Comparison of ENCODE assay signal across 8 cellular contexts in the genomic region with DNA sequence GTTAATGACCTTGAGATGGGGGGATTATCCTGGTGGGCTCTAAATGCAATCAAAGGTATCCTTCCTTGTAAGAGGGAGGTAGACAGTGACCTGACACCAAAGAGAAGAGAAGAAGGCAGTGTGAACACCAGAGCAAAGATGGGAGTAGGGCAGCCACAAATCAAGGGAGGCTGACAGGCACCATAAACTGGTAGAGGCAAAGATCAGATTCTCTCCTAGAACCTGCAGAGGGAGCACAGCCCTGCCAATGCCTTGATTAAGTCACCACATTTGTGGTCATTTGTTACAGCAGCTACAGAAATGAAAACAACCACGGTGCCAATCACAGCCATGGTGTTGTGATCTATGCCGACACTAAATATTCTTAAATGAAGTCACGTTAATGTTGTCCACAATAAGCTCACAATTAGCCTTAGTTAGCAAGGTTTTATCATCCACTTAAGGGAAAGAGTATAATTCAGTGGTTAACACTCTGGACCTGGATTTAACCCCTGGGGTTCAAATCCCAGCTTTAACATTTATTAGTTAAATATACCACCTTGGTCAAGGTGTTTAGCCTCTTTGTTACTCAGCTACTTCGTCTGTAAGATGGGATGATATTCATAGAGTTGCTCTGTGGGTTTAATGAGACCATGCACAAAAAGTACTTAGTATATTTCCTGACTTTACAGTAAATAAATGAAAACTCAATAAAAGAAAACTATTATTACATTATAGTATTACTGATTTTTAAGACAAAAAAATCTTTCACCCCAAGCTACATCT.
DNase-seq lines count a peak whose midpoint lies in the region; ATAC-seq, FAIRE-seq and TF ChIP-seq lines count a peak whose summit lies in the region.

No MANE protein-coding gene starts in this region.

- peaks cover 1 to 14% (median 9%) of the 10 kb centered on the region in 5 donors for H3K36me3 Mint-ChIP-seq in naive thymus-derived CD4-positive, alpha-beta T cell

- H2AFZ ChIP-seq in K562 (ENCODE audit: low read depth, low read length), result no peak overlapping the region

- in situ Hi-C loops in ACHN (cut with HindIII; ENCODE audit: low pct_ligation_motif_present, low pct_unique_long_range_greater_than_20kb, low sequenced_read_pairs) (no loop called here), K562 (cut with MboI) (no loop called here)

- POLR2A ChIA-PET in K562 (lab: Yijun Ruan, JAX), result interaction anchor here (1.0 to 1.1 kb wide), 3 partner anchors 14 to 72 kb away, joined by 4 to 7 read pairs (median 4); no protein-coding TSS in a partner anchor
- POLR2A ChIA-PET in naive thymus-derived CD4-positive, alpha-beta T cell (lab: Charles Lee), result no interaction called here

- peaks cover 99% of the 10 kb centered on the region for H3K79me2 ChIP-seq in K562 (ENCODE audit: control insufficient read depth, insufficient read depth, low read length)

- FAIRE-seq in K562 (lab: Jason Lieb, UNC), result peak; percentile 72

- H3K9me1 ChIP-seq in K562 (ENCODE audit: control insufficient read depth, insufficient read depth, low read length), result no peaks in the 10 kb centered on the region

- H3K4me2 ChIP-seq in K562 (ENCODE audit: insufficient read depth, low read length), result peak overlapping the region; percentile 72

- peak; percentile 57 to 66 (median 60) for TF ChIP-seq CTCF in K562 (IDR thresholded peaks at IDR 0.05 in 2 of 3, conservative IDR thresholded peaks at IDR 0.05 in 1 of 3; ENCODE audit: insufficient read depth in 2 of 3, low read depth in 1 of 3, low read length in 3 of 3)
- TF ChIP-seq CTCF in prostate gland (IDR thresholded peaks at IDR 0.05), result no peak
- peak in 2 of 6 experiments; percentile 23 to 27 for TF ChIP-seq CTCF in esophagus squamous epithelium (IDR thresholded peaks at IDR 0.05)

- peak overlapping the region in 1 of 2 experiments; percentile 63; a peak in 2 of 4 replicates for H3K9ac ChIP-seq in K562 (ENCODE audit: insufficient read depth in 1 of 2, low read depth in 2 of 2, low read length in 2 of 2)

- peak overlapping the region in 1 of 9 donors; percentile 21 for H3K27ac Mint-ChIP-seq in naive thymus-derived CD4-positive, alpha-beta T cell

- TF ChIP-seq RAD21 in K562 (CRISPR knock-in tag; conservative IDR thresholded peaks at IDR 0.05 in 1 of 2, IDR thresholded peaks at IDR 0.05 in 1 of 2), result peak; percentile 57 to 68; a peak in 3 of 4 replicates

- peak; percentile 35 for DNase-seq in ACHN
- peak; percentile 58 to 70 for DNase-seq in Kasumi-1 (lab: John Stamatoyannopoulos, UW)
- peak in 2 of 4 experiments; percentile 41 to 77 for DNase-seq in K562 (ENCODE audit: extremely low read depth in 1 of 4, low spot score in 3 of 4)
- peak in 3 of 9 donors; percentile 4 to 16 (median 10) for DNase-seq in naive thymus-derived CD4-positive, alpha-beta T cell
- no peak for DNase-seq in prostate gland (ENCODE audit: low spot score)
- DNase-seq in esophagus squamous epithelium (lab: John Stamatoyannopoulos, UW), result no peak
- no peak for DNase-seq in NCI-H1092 (lab: John Stamatoyannopoulos, UW)

- TF ChIP-seq POLR2A in K562 (conservative IDR thresholded peaks at IDR 0.05) (no peak), prostate gland (IDR thresholded peaks at IDR 0.05) (no peak), esophagus squamous epithelium (IDR thresholded peaks at IDR 0.05) (no peak)

- H3K4me1 Mint-ChIP-seq in naive thymus-derived CD4-positive, alpha-beta T cell, result peaks cover 0 to 74% (median 47%) of the 10 kb centered on the region in 7 donors

- H3K27ac ChIP-seq in K562 (ENCODE audit: extremely low read depth, low read depth, low read length), result peak overlapping the region; percentile 23; the same call in 1 of the 3 replicates
- H3K27ac ChIP-seq in naive thymus-derived CD4-positive, alpha-beta T cell (ENCODE audit: low read depth, low read length), result no peak overlapping the region
- no peak overlapping the region for H3K27ac ChIP-seq in prostate gland
- H3K27ac ChIP-seq in esophagus squamous epithelium, result peak overlapping the region in 2 of 4 donors; percentile 62 to 71

- H3K27me3 Mint-ChIP-seq in naive thymus-derived CD4-positive, alpha-beta T cell, result no peaks in the 10 kb centered on the region

- 0 out of 2 replicates have a peak, but pooled peaks cover 5% of the 10 kb centered on the region for H4K20me1 ChIP-seq in K562 (replicated peaks; ENCODE audit: control insufficient read depth, insufficient read depth, low read length)

- intact Hi-C loops in K562 (cut with micrococcal nuclease) (loop anchor here (5.0 kb wide), 2 partner anchors 241 to 261 kb away; no protein-coding TSS in a partner anchor), prostate gland (cut with DNase I) (no loop called here), esophagus squamous epithelium (cut with DNase I) (no loop called here)
- intact Hi-C loops in naive thymus-derived CD4-positive, alpha-beta T cell (cut with micrococcal nuclease), result no loop called here

- H3K36me3 ChIP-seq in K562 (ENCODE audit: control insufficient read depth, insufficient read depth, low read length) (peaks cover 10% of the 10 kb centered on the region; the same call in 2 of the 3 replicates), prostate gland (no peaks in the 10 kb centered on the region), esophagus squamous epithelium (no peaks in the 10 kb centered on the region)
- no peaks in the 10 kb centered on the region for H3K36me3 ChIP-seq in naive thymus-derived CD4-positive, alpha-beta T cell (ENCODE audit: control insufficient read depth in 2 of 3, insufficient read depth in 3 of 3, low read length in 3 of 3)

- H3K4me3 Mint-ChIP-seq in naive thymus-derived CD4-positive, alpha-beta T cell, result no peak overlapping the region

- H3K4me1 ChIP-seq in K562 (replicated peaks in 1 of 2; ENCODE audit: control insufficient read depth in 2 of 2, insufficient read depth in 2 of 2, low read length in 2 of 2), result peaks cover 34 to 63% of the 10 kb centered on the region in 2 experiments
- no peaks in the 10 kb centered on the region for H3K4me1 ChIP-seq in naive thymus-derived CD4-positive, alpha-beta T cell (ENCODE audit: control insufficient read depth in 2 of 2, insufficient read depth in 2 of 2, low read length in 2 of 2)
- H3K4me1 ChIP-seq in prostate gland (replicated peaks), result peaks cover 4% of the 10 kb centered on the region
- peaks cover 3 to 57% (median 16%) of the 10 kb centered on the region in 3 donors for H3K4me1 ChIP-seq in esophagus squamous epithelium

- H3K9me3 ChIP-seq in K562 (replicated peaks; ENCODE audit: control insufficient read depth, insufficient read depth, low read depth, low read length) (no peaks in the 10 kb centered on the region), prostate gland (no peaks in the 10 kb centered on the region), esophagus squamous epithelium (no peaks in the 10 kb centered on the region)
- H3K9me3 ChIP-seq in naive thymus-derived CD4-positive, alpha-beta T cell (ENCODE audit: control insufficient read depth in 2 of 3, low read length in 3 of 3), result no peaks in the 10 kb centered on the region

- TF ChIP-seq EP300 in K562 (IDR thresholded peaks at IDR 0.05; ENCODE audit: low read length), result peak; percentile 39; the same call in 1 of the 2 replicates

- no TSS peak for BruUV-seq in K562 (replicated peaks; lab: Mats Ljungman, UMichigan)

- no peak overlapping the region; the same call in 1 of the 2 replicates for H3K4me3 ChIP-seq in K562
- H3K4me3 ChIP-seq in naive thymus-derived CD4-positive, alpha-beta T cell (ENCODE audit: low read length), result no peak overlapping the region
- H3K4me3 ChIP-seq in prostate gland, result no peak overlapping the region
- H3K4me3 ChIP-seq in esophagus squamous epithelium, result no peak overlapping the region

- ATAC-seq in GM18498 (IDR thresholded peaks at IDR 0.05; ENCODE audit: unreplicated experiment) (peak; percentile 66), K562 (peak; percentile 43)
- ATAC-seq in naive thymus-derived CD4-positive, alpha-beta T cell, result peak; percentile 85

- 43% methylated on average over 4 of the region's 4 CpGs for WGBS in K562 (ENCODE audit: insufficient coverage, low coverage, missing lambda C conversion rate)
- WGBS in prostate gland, result 85% methylated on average over 4 of the region's 4 CpGs
- WGBS in esophagus squamous epithelium, 2 donors, result 64 to 77% methylated on average over 4 of the region's 4 CpGs

- H3K27me3 ChIP-seq in K562 (ENCODE audit: control insufficient read depth in 2 of 2, insufficient read depth in 2 of 2, low read length in 2 of 2) (no peaks in the 10 kb centered on the region), prostate gland (replicated peaks; ENCODE audit: insufficient read depth) (no peaks in the 10 kb centered on the region), esophagus squamous epithelium (no peaks in the 10 kb centered on the region)
- H3K27me3 ChIP-seq in naive thymus-derived CD4-positive, alpha-beta T cell (ENCODE audit: control insufficient read depth in 2 of 2, insufficient read depth in 2 of 2, low read length in 2 of 2), result no peaks in the 10 kb centered on the region

- CTCF ChIA-PET in K562 (lab: Yijun Ruan, JAX; ENCODE audit: low intra/inter-chr PET ratio), result interaction anchor here (0.8 kb wide), 1 partner anchor 336 kb away, joined by 3 read pairs; no protein-coding TSS in a partner anchor
- CTCF ChIA-PET in naive thymus-derived CD4-positive, alpha-beta T cell (lab: Charles Lee), result interaction anchor here (0.6 to 1.1 kb wide), 5 partner anchors 9 to 100 kb away, joined by 3 to 4 read pairs (median 3); no protein-coding TSS in a partner anchor

- H3K9me3 Mint-ChIP-seq in naive thymus-derived CD4-positive, alpha-beta T cell, result peaks cover 0 to 8% (median 0%) of the 10 kb centered on the region in 11 donors

TF ChIP-seq in K562, 482 proteins besides CTCF, POLR2A, EP300 and RAD21 (continues in another document):
- TF ChIP-seq, protein P1, sequence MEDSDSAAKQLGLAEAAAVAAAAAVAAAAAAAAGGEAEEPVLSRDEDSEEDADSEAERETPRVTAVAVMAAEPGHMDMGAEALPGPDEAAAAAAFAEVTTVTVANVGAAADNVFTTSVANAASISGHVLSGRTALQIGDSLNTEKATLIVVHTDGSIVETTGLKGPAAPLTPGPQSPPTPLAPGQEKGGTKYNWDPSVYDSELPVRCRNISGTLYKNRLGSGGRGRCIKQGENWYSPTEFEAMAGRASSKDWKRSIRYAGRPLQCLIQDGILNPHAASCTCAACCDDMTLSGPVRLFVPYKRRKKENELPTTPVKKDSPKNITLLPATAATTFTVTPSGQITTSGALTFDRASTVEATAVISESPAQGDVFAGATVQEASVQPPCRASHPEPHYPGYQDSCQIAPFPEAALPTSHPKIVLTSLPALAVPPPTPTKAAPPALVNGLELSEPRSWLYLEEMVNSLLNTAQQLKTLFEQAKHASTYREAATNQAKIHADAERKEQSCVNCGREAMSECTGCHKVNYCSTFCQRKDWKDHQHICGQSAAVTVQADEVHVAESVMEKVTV (CRISPR knock-in tag; IDR thresholded peaks at IDR 0.05), result peak; percentile 34; the same call in 1 of the 2 replicates
- TF ChIP-seq MAZ (CRISPR knock-in tag; conservative IDR thresholded peaks at IDR 0.05 in 1 of 2, IDR thresholded peaks at IDR 0.05 in 1 of 2) (peak; percentile 21 to 25; a peak in 1 of 4 replicates), RCOR1 (IDR thresholded peaks at IDR 0.05; ENCODE audit: borderline replicate concordance in 1 of 2, low read depth in 2 of 2, low read length in 2 of 2) (peak; percentile 28 to 70; a peak in 3 of 4 replicates)

Comparison
In these comparisons a context has a peak if more than half of its experiments do, and no peak if none do; other contexts are left out.
1. DNase-seq: peak in ACHN (single experiment) and Kasumi-1 (2 of 2); none in prostate gland (single experiment), esophagus squamous epithelium (single experiment) and NCI-H1092 (single experiment).
2. CTCF ChIP-seq: peak in K562 (3 of 3); none in prostate gland (0 of 4).
3. Peak in every context shown above with its lines, with median percentiles within 50 percentile points of each other: ATAC-seq.